1 cellular context compared by ENCODE assay signal in the genomic region with DNA sequence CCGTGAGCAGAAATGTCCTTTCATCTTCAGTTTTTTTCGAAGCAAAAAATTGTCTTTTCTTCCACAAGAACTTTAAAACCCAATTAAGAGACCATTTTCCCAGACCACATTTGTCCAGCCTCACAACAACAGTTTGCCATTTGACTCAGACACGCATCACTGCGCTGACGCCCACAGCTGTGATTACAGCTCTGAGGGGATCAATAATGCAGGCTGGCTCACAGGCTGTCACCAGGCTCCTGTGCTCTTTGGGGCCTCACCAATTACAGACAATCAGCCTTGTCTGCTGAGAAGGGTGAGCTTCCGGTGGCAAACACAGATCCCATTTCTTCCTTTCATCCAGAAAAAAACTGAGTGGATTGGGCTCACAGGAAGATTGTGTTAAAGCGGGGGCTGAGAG.
TF ChIP-seq lines count a peak whose summit lies in the region.

No MANE protein-coding gene starts in this region.

TF ChIP-seq in neural cell, 6 proteins besides CTCF, POLR2A, EP300 and RAD21 (continued from another document):
- TF ChIP-seq, protein P1, sequence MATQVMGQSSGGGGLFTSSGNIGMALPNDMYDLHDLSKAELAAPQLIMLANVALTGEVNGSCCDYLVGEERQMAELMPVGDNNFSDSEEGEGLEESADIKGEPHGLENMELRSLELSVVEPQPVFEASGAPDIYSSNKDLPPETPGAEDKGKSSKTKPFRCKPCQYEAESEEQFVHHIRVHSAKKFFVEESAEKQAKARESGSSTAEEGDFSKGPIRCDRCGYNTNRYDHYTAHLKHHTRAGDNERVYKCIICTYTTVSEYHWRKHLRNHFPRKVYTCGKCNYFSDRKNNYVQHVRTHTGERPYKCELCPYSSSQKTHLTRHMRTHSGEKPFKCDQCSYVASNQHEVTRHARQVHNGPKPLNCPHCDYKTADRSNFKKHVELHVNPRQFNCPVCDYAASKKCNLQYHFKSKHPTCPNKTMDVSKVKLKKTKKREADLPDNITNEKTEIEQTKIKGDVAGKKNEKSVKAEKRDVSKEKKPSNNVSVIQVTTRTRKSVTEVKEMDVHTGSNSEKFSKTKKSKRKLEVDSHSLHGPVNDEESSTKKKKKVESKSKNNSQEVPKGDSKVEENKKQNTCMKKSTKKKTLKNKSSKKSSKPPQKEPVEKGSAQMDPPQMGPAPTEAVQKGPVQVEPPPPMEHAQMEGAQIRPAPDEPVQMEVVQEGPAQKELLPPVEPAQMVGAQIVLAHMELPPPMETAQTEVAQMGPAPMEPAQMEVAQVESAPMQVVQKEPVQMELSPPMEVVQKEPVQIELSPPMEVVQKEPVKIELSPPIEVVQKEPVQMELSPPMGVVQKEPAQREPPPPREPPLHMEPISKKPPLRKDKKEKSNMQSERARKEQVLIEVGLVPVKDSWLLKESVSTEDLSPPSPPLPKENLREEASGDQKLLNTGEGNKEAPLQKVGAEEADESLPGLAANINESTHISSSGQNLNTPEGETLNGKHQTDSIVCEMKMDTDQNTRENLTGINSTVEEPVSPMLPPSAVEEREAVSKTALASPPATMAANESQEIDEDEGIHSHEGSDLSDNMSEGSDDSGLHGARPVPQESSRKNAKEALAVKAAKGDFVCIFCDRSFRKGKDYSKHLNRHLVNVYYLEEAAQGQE (IDR thresholded peaks at IDR 0.05; ENCODE audit: borderline replicate concordance) = peak; percentile 94
- TF ChIP-seq SMC3 (conservative IDR thresholded peaks at IDR 0.05; ENCODE audit: poor library complexity) = peak; percentile 57
